Comparison of ENCODE assay signal across 1 cellular context in genomic region chr4:89398146-89398545, GRCh38.
TF ChIP-seq lines count a peak whose summit lies in the region.

No MANE protein-coding gene starts in this region.

TF ChIP-seq in GM23338, 12 proteins besides CTCF, POLR2A, EP300 and RAD21 (continued from another document):
- TF ChIP-seq ZNF462 (CRISPR knock-in tag; IDR thresholded peaks at IDR 0.05) (no peak), JUNB (IDR thresholded peaks at IDR 0.05; ENCODE audit: unreplicated experiment) (no peak), STAT1 (IDR thresholded peaks at IDR 0.05; ENCODE audit: unreplicated experiment) (no peak), CREB1 (CRISPR knock-in tag; IDR thresholded peaks at IDR 0.05; ENCODE audit: low read depth) (no peak), ZNF331 (CRISPR knock-in tag; IDR thresholded peaks at IDR 0.05; ENCODE audit: low read depth) (no peak), ZNF114 (CRISPR knock-in tag; IDR thresholded peaks at IDR 0.05) (no peak), POLR2AphosphoS5 (IDR thresholded peaks at IDR 0.05; ENCODE audit: low read depth) (no peak), ETS1 (IDR thresholded peaks at IDR 0.05) (no peak), EZH2phosphoT487 (IDR thresholded peaks at IDR 0.05; ENCODE audit: unreplicated experiment) (no peak)
